8 cellular contexts compared by ENCODE assay signal in genomic region chr6:104705095-104705707, GRCh38.
DNase-seq lines count a peak whose midpoint lies in the region; ATAC-seq, FAIRE-seq and TF ChIP-seq lines count a peak whose summit lies in the region.

No MANE protein-coding gene starts in this region.

- H4K20me1 ChIP-seq in PC-9 (ENCODE audit: insufficient read depth): no peaks in the 10 kb centered on the region

- no peak overlapping the region for H2AFZ ChIP-seq in PC-9

- CTCF ChIA-PET in PC-9 (lab: Charles Lee): no interaction called here

- no peak for ATAC-seq in GM21576 (IDR thresholded peaks at IDR 0.05; ENCODE audit: unreplicated experiment)
- no peak for ATAC-seq in GM21528 (IDR thresholded peaks at IDR 0.05; ENCODE audit: low FRiP score, unreplicated experiment)
- ATAC-seq in HG03139 (IDR thresholded peaks at IDR 0.05; ENCODE audit: unreplicated experiment): no peak

- H3K4me2 ChIP-seq in PC-9: no peak overlapping the region

- H3F3A ChIP-seq in PC-9 (ENCODE audit: insufficient read depth, low read depth): no peaks in the 10 kb centered on the region; the same call in 1 of the 2 replicates

- H3K4me1 ChIP-seq in PC-9 (replicated peaks; ENCODE audit: insufficient read depth) (no peaks in the 10 kb centered on the region), mesodermal cell (ENCODE audit: control insufficient read depth, insufficient read depth, low read length, poor library complexity, severe bottlenecking) (peaks cover 34% of the 10 kb centered on the region)

- BruUV-seq in PC-9 (replicated peaks; lab: Mats Ljungman, UMichigan): no TSS peak

- TF ChIP-seq CTCF in PC-9 (conservative IDR thresholded peaks at IDR 0.05) (no peak), astrocyte of the spinal cord (IDR thresholded peaks at IDR 0.05; ENCODE audit: low read depth, low read length) (no peak)

- H3K36me3 ChIP-seq in PC-9 (ENCODE audit: low read depth) (no peaks in the 10 kb centered on the region), mesodermal cell (ENCODE audit: control insufficient read depth, insufficient read depth, low read length) (peaks cover 4% of the 10 kb centered on the region)

- DNase-seq in GM12891 (ENCODE audit: insufficient read length, low spot score) (no peak), PC-9 (peak; percentile 39 to 40), astrocyte of the spinal cord (ENCODE audit: low read depth, low spot score) (peak; percentile 91), NCI-H345 treated with DMSO at 0.1 percent for 48 hours (lab: John Stamatoyannopoulos, UW; ENCODE audit: unreplicated experiment) (no peak)

- intact Hi-C loops in PC-9 (cut with micrococcal nuclease; ENCODE audit: unreplicated experiment): no loop called here

- no peak for TF ChIP-seq POLR2A in GM12891 (IDR thresholded peaks at IDR 0.05; ENCODE audit: low read depth, low read length)

- no peaks in the 10 kb centered on the region for H3K79me2 ChIP-seq in PC-9 (ENCODE audit: low read depth)

- no peak for FAIRE-seq in GM12891 (lab: Jason Lieb, UNC)

- in situ Hi-C loops in astrocyte of the spinal cord (cut with HindIII; ENCODE audit: low sequenced_read_pairs): no loop called here

- 73 to 83% methylated on average over 5 to 7 of the region's 8 CpGs for WGBS in mesodermal cell (ENCODE audit: insufficient coverage in 2 of 2), 2 experiments

- H3K9me3 ChIP-seq in PC-9 (ENCODE audit: insufficient read depth, low read depth) (no peaks in the 10 kb centered on the region), mesodermal cell (ENCODE audit: control insufficient read depth, low read length) (peaks cover 9% of the 10 kb centered on the region)

- H3K9me2 ChIP-seq in PC-9 (ENCODE audit: insufficient read depth): no peaks in the 10 kb centered on the region

- no peaks in the 10 kb centered on the region for H3K27me3 ChIP-seq in PC-9 (ENCODE audit: insufficient read depth, low read depth)

- H3K27ac ChIP-seq in PC-9: no peak overlapping the region
- H3K27ac ChIP-seq in mesodermal cell (ENCODE audit: low read depth, low read length, severe bottlenecking): peak overlapping the region; percentile 87

- POLR2A ChIA-PET in PC-9 (lab: Charles Lee; ENCODE audit: unreplicated experiment): interaction anchor here (0.6 kb wide), 1 partner anchor 1138 kb away, joined by 7 read pairs; no protein-coding TSS in a partner anchor

- H3K4me3 ChIP-seq in PC-9 (no peak overlapping the region), astrocyte of the spinal cord (ENCODE audit: low read depth, low read length) (no peak overlapping the region), mesodermal cell (ENCODE audit: extremely low read depth, insufficient read depth, low read length, poor library complexity, severe bottlenecking) (no peak overlapping the region)

TF ChIP-seq in GM12891, 5 proteins besides CTCF, POLR2A, EP300 and RAD21:
- 0 out of 2 replicates have a peak, but pooled peaks have one; percentile 25 for TF ChIP-seq SPI1 (IDR thresholded peaks at IDR 0.05; ENCODE audit: low read depth, low read length)
- TF ChIP-seq TAF1 (IDR thresholded peaks at IDR 0.05; ENCODE audit: low read depth, low read length): no peak
TF ChIP-seq in GM12891: peak in this region for 1.

Comparison
In these comparisons a context has a peak if more than half of its experiments do, and no peak if none do; other contexts are left out.
1. DNase-seq: peak in PC-9 (2 of 2) and astrocyte of the spinal cord (single experiment); none in GM12891 (single experiment) and NCI-H345 treated with DMSO at 0.1 percent for 48 hours (single experiment).